1 cellular context compared by ENCODE assay signal in the genomic region with DNA sequence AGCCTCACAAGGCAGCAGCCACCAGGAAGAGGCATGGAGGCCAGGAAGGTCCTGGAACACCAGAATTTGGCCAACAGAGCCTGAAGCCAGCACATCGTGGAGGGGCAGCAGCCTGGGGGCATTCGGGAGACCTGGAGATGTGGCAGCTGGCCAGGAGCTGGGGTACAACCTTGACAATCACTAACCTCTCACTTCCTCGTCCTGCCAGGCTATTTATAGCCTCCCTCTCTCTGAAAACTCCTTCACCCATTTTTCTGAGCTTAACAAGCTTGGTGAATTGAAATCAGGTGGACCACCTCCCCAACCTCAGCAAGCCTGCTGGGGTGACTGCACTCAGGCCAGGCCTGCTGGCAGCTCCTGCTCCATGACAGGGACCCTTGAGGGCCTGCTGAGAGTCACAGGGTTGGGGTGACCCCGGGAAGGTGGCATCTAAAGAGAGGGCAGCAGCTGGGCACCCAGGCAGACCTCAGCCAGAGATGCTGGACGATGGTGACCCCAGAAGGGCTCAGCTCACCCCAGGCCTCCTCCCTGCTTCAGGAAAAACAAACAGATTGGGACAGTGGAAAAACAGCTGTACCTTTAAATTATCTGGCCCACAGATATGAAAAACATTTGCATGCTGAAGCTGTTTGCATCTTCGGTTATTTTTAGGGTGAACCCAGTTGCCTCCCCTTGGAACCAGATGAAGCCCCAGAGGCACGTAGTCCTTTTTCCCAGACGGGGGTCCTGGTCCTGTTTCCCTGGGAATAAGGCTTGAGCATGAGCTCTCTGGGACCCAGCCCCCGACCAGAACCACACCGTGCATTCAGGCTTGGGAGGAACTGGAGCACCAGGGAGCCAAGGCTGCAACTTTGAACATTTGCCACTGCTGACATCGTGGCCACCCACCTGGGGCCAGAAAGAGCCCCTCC.
TF ChIP-seq lines count a peak whose summit lies in the region.

No MANE protein-coding gene starts in this region.

TF ChIP-seq in IMR-90, 13 proteins besides CTCF, POLR2A, EP300 and RAD21 (continued from another document):
- TF ChIP-seq, protein P1, sequence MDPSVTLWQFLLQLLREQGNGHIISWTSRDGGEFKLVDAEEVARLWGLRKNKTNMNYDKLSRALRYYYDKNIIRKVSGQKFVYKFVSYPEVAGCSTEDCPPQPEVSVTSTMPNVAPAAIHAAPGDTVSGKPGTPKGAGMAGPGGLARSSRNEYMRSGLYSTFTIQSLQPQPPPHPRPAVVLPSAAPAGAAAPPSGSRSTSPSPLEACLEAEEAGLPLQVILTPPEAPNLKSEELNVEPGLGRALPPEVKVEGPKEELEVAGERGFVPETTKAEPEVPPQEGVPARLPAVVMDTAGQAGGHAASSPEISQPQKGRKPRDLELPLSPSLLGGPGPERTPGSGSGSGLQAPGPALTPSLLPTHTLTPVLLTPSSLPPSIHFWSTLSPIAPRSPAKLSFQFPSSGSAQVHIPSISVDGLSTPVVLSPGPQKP (IDR thresholded peaks at IDR 0.05; ENCODE audit: borderline replicate concordance, low read depth, low read length), result no peak
- TF ChIP-seq FOS (IDR thresholded peaks at IDR 0.05; ENCODE audit: low read depth, low read length) (no peak), CHD1 (IDR thresholded peaks at IDR 0.05; ENCODE audit: low read depth, low read length) (no peak), MAZ (IDR thresholded peaks at IDR 0.05; ENCODE audit: borderline replicate concordance, low read depth, low read length) (no peak)
